Comparison of ENCODE assay signal across 22 cellular contexts in genomic region chr9:134521817-134522501, GRCh38.
"Had no signal": no experiment of that assay in that cellular context is flagged by ENCODE, and none has a peak within 500 bp of the region (broad histone marks: within the 10 kb centered on the region; RNA-seq: fewer than 3 reads in every experiment).

No MANE protein-coding gene starts in this region.

- H3K36me3 Mint-ChIP-seq: natural killer cell treated with Interleukin-12 subunit alpha and Interleukin-12 subunit beta and Interleukin-15 and Interleukin-18, amount 100 ng/mL, for 72 hours had no signal

- H3K9me3 ChIP-seq: right lobe of liver, upper lobe of left lung had no signal

- H3K27me3 Mint-ChIP-seq: activated CD4-positive, alpha-beta T cell treated with anti-CD3 and anti-CD28 coated beads, Interleukin-2, amount 10 ng/mL, durations not matched to agents 7 days and 5 days; activated naive CD8-positive, alpha-beta T cell had no signal

- H3K27ac ChIP-seq: epithelial cell of prostate, esophagus squamous epithelium, left ventricle myocardium inferior, right lobe of liver, upper lobe of left lung had no signal

- H3K27me3 ChIP-seq: right lobe of liver, upper lobe of left lung had no signal

- H3K4me1 ChIP-seq: esophagus squamous epithelium, left ventricle myocardium inferior, right lobe of liver, upper lobe of left lung had no signal

- H3K4me3 ChIP-seq: esophagus squamous epithelium, left ventricle myocardium inferior, right lobe of liver, upper lobe of left lung had no signal

- ATAC-seq: natural killer cell treated with Interleukin-12 subunit alpha and Interleukin-12 subunit beta and Interleukin-15 and Interleukin-18, amount 100 ng/mL, for 72 hours; right lobe of liver had no signal

- H3K4me1 Mint-ChIP-seq: activated CD4-positive, alpha-beta memory T cell treated with anti-CD3 and anti-CD28 coated beads, Interleukin-2, amount 10 ng/mL, durations not matched to agents 7 days and 5 days; activated CD4-positive, alpha-beta T cell treated with anti-CD3 and anti-CD28 coated beads, Interleukin-2, amount 10 ng/mL, durations not matched to agents 7 days and 5 days; central memory CD8-positive, alpha-beta T cell had no signal

- H3K9me3 Mint-ChIP-seq: activated CD4-positive, alpha-beta memory T cell treated with anti-CD3 and anti-CD28 coated beads, Interleukin-2, amount 10 ng/mL, durations not matched to agents 7 days and 5 days; central memory CD8-positive, alpha-beta T cell; natural killer cell treated with Interleukin-12 subunit alpha and Interleukin-12 subunit beta and Interleukin-15 and Interleukin-18, amount 100 ng/mL, for 72 hours had no signal

- H3K4me3 Mint-ChIP-seq: activated CD4-positive, alpha-beta memory T cell treated with anti-CD3 and anti-CD28 coated beads, Interleukin-2, amount 10 ng/mL, durations not matched to agents 7 days and 5 days; activated CD4-positive, alpha-beta T cell treated with anti-CD3 and anti-CD28 coated beads, Interleukin-2, amount 10 ng/mL, durations not matched to agents 7 days and 5 days; activated naive CD8-positive, alpha-beta T cell; central memory CD8-positive, alpha-beta T cell; natural killer cell treated with Interleukin-12 subunit alpha and Interleukin-12 subunit beta and Interleukin-15 and Interleukin-18, amount 100 ng/mL, for 72 hours had no signal

- H3K36me3 ChIP-seq: esophagus squamous epithelium, left ventricle myocardium inferior, right lobe of liver, upper lobe of left lung had no signal

- H3K27ac Mint-ChIP-seq: activated CD4-positive, alpha-beta memory T cell treated with anti-CD3 and anti-CD28 coated beads, Interleukin-2, amount 10 ng/mL, durations not matched to agents 7 days and 5 days; activated CD4-positive, alpha-beta T cell treated with anti-CD3 and anti-CD28 coated beads, Interleukin-2, amount 10 ng/mL, durations not matched to agents 7 days and 5 days; activated naive CD8-positive, alpha-beta T cell; natural killer cell treated with Interleukin-12 subunit alpha and Interleukin-12 subunit beta and Interleukin-15 and Interleukin-18, amount 100 ng/mL, for 72 hours; progenitor cell of endocrine pancreas had no signal

- DNase-seq: activated CD4-positive, alpha-beta memory T cell treated with anti-CD3 and anti-CD28 coated beads, Interleukin-2, amount 10 ng/mL, durations not matched to agents 7 days and 5 days; activated CD4-positive, alpha-beta T cell treated with anti-CD3 and anti-CD28 coated beads for 1 hour; activated CD4-positive, alpha-beta T cell treated with anti-CD3 and anti-CD28 coated beads, Interleukin-2, amount 10 ng/mL, durations not matched to agents 7 days and 5 days; activated effector memory CD4-positive, alpha-beta T cell treated with Interleukin-2 at 50 U/mL for 16 hours; activated naive CD4-positive, alpha-beta T cell treated with Interleukin-2 at 50 U/mL for 16 hours; anterior cingulate cortex; dermis blood vessel endothelial cell; effector CD8-positive, alpha-beta T cell; esophagus squamous epithelium; foreskin melanocyte; left ventricle myocardium inferior; right lobe of liver; stimulated activated CD4-positive, alpha-beta T cell treated with anti-CD3 and anti-CD28 coated beads, Interleukin-2, amount 100 ng/mL, for 48 hours; stimulated activated naive CD4-positive, alpha-beta T cell treated with Interleukin-2 at 50 U/mL for 16 hours; substantia nigra; T-helper 2 cell; upper lobe of left lung had no signal
